In the genomic region with DNA sequence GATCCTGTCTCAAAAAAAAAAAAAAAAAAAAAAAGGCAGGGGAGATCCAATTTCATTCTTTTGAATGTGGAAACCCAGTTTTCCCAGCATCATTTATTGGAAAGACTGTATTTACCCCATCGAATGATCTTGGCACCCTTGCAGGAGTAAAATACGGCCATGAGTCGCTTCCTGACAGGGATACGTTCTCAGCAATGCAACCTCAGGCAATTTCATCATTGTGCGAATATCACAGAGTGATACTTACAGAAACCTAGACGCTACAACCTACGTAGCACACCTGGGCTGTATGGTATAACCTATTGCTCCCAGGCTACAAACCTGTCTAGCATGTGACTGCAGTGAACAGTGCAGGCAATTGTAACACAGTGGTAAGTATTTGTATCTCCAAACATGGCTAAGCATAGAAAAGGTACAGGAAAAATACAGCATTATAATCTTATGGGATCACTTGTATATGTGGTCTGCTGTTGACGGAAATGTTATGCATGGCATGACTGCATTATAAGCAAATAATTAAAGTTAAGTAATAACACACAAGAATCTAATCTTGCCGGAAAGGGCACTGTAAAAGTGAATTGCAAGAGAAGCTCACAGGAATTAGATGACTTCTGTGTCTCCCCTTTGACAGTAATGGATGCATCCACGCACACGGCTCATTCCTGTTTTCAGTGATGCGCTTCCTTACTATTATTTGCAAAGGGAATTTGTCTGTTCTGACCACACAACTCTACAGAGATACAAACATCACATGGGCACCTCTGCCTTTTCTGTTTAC, we compare ENCODE assay signal across 10 cellular contexts. TPM values are rescaled to one million over a fixed set of nuclear protein-coding genes. Genes with fewer than 3 reads are reported as not detected.
DNase-seq lines count a peak whose midpoint lies in the region; ATAC-seq, FAIRE-seq and TF ChIP-seq lines count a peak whose summit lies in the region.
"Had no signal": no experiment of that assay in that cellular context is flagged by ENCODE, and none has a peak within 500 bp of the region (broad histone marks: within the 10 kb centered on the region; RNA-seq: fewer than 3 reads in every experiment).

No MANE protein-coding gene starts in this region.

- peak overlapping the region in 1 of 2 donors; percentile 76 for H3K9ac ChIP-seq in kidney (ENCODE audit: low read length in 2 of 2)

- intact Hi-C loops in activated CD8-positive, alpha-beta T cell treated with anti-CD3 and anti-CD28 coated beads for 36 hours (cut with micrococcal nuclease): no loop called here
- intact Hi-C loops in kidney (cut with DNase I): no loop called here

- H3K9me3 ChIP-seq in thoracic aorta (no peaks in the 10 kb centered on the region), kidney (ENCODE audit: control insufficient read depth in 1 of 2, low read length in 2 of 2) (no peaks in the 10 kb centered on the region)

- peaks cover 24 to 63% of the 10 kb centered on the region in 2 donors for H3K4me1 ChIP-seq in thoracic aorta (ENCODE audit: control insufficient read depth in 1 of 2, low read depth in 2 of 2)
- peaks cover 10 to 16% of the 10 kb centered on the region in 2 donors for H3K4me1 ChIP-seq in kidney (ENCODE audit: control insufficient read depth in 1 of 2, insufficient read depth in 1 of 2, low read depth in 1 of 2, low read length in 2 of 2)

- H3K4me3 Mint-ChIP-seq in activated T-cell treated with anti-CD3 and anti-CD28 coated beads, Interleukin-2, amount 50 U/mL, for 24 hours: peak overlapping the region; percentile 61
- H3K4me3 Mint-ChIP-seq in activated CD8-positive, alpha-beta T cell treated with anti-CD3 and anti-CD28 coated beads for 36 hours: peak overlapping the region; percentile 39
- no peak overlapping the region for H3K4me3 Mint-ChIP-seq in glutamatergic neuron (ENCODE audit: unreplicated experiment)

- TF ChIP-seq CTCF in activated CD8-positive, alpha-beta T cell treated with anti-CD3 and anti-CD28 coated beads for 36 hours (IDR thresholded peaks at IDR 0.05): no peak
- TF ChIP-seq CTCF in glutamatergic neuron (IDR thresholded peaks at IDR 0.05; ENCODE audit: partially characterized antibody, unreplicated experiment) (no peak), thoracic aorta (IDR thresholded peaks at IDR 0.05) (no peak), kidney (IDR thresholded peaks at IDR 0.05; ENCODE audit: borderline replicate concordance, extremely low read depth, insufficient read depth) (no peak)

- CTCF ChIA-PET in activated CD8-positive, alpha-beta T cell treated with anti-CD3 and anti-CD28 coated beads for 36 hours (lab: Charles Lee): interaction anchor here (1.3 to 2.5 kb wide), 4 partner anchors 30 to 64 kb away, joined by 3 to 10 read pairs (median 4); no protein-coding TSS in a partner anchor

- H3K36me3 ChIP-seq in thoracic aorta (no peaks in the 10 kb centered on the region), kidney (ENCODE audit: control insufficient read depth in 1 of 2, insufficient read depth in 2 of 2, low read length in 2 of 2) (no peaks in the 10 kb centered on the region)

- no peak for DNase-seq in activated T-cell treated with anti-CD3 and anti-CD28 coated beads, Interleukin-2, amount 50 U/mL, for 24 hours
- DNase-seq in activated T-cell treated with anti-CD3 and anti-CD28 coated beads, Interleukin-2, amount 50 U/mL, for 48 hours: no peak
- DNase-seq in activated CD8-positive, alpha-beta T cell treated with anti-CD3 and anti-CD28 coated beads for 36 hours: no peak
- no peak for DNase-seq in glutamatergic neuron
- DNase-seq in thoracic aorta (ENCODE audit: low spot score): no peak
- DNase-seq in NCI-H146 treated with DMSO at 0.1 percent for 48 hours (lab: John Stamatoyannopoulos, UW; ENCODE audit: unreplicated experiment): no peak
- DNase-seq in kidney: no peak

- no peaks in the 10 kb centered on the region for H3K36me3 Mint-ChIP-seq in activated T-cell treated with anti-CD3 and anti-CD28 coated beads, Interleukin-2, amount 50 U/mL, for 24 hours (ENCODE audit: low read depth)
- H3K36me3 Mint-ChIP-seq in activated CD8-positive, alpha-beta T cell treated with anti-CD3 and anti-CD28 coated beads for 36 hours (ENCODE audit: low read depth): peaks cover 2% of the 10 kb centered on the region
- no peaks in the 10 kb centered on the region for H3K36me3 Mint-ChIP-seq in glutamatergic neuron (ENCODE audit: unreplicated experiment)

- no peak for FAIRE-seq in kidney (lab: Jason Lieb, UNC)

- H3K4me1 Mint-ChIP-seq in activated T-cell treated with anti-CD3 and anti-CD28 coated beads, Interleukin-2, amount 50 U/mL, for 24 hours (ENCODE audit: low read depth): peaks cover 24% of the 10 kb centered on the region
- peaks cover 21% of the 10 kb centered on the region for H3K4me1 Mint-ChIP-seq in activated CD8-positive, alpha-beta T cell treated with anti-CD3 and anti-CD28 coated beads for 36 hours (ENCODE audit: low read depth)
- peaks cover 15% of the 10 kb centered on the region for H3K4me1 Mint-ChIP-seq in glutamatergic neuron (ENCODE audit: low read depth, unreplicated experiment)

- POLR2A ChIA-PET in activated CD8-positive, alpha-beta T cell treated with anti-CD3 and anti-CD28 coated beads for 36 hours (lab: Charles Lee): interaction anchor here (0.6 kb wide), 1 partner anchor 221 kb away, joined by 5 read pairs; no protein-coding TSS in a partner anchor

- peak overlapping the region; percentile 48 for H3K27ac Mint-ChIP-seq in activated T-cell treated with anti-CD3 and anti-CD28 coated beads, Interleukin-2, amount 50 U/mL, for 24 hours
- peak overlapping the region; percentile 39 for H3K27ac Mint-ChIP-seq in activated CD8-positive, alpha-beta T cell treated with anti-CD3 and anti-CD28 coated beads for 36 hours
- H3K27ac Mint-ChIP-seq in glutamatergic neuron (ENCODE audit: unreplicated experiment): peak overlapping the region; percentile 35

- H3K27ac ChIP-seq in thoracic aorta (peak overlapping the region; percentile 86 to 98), kidney (ENCODE audit: low read depth in 2 of 2, low read length in 2 of 2) (no peak overlapping the region)

- no peak for ATAC-seq in activated CD8-positive, alpha-beta T cell treated with anti-CD3 and anti-CD28 coated beads for 36 hours
- ATAC-seq in thoracic aorta (ENCODE audit: insufficient number of reproducible peaks, low FRiP score, low read depth) (no peak), GM21360 (IDR thresholded peaks at IDR 0.05; ENCODE audit: unreplicated experiment) (no peak)

- H3K4me3 ChIP-seq in thoracic aorta: no peak overlapping the region
- H3K4me3 ChIP-seq in kidney (ENCODE audit: low read length in 2 of 2): no peak overlapping the region

- no peaks in the 10 kb centered on the region for H3K9me3 Mint-ChIP-seq in activated T-cell treated with anti-CD3 and anti-CD28 coated beads, Interleukin-2, amount 50 U/mL, for 24 hours
- H3K9me3 Mint-ChIP-seq in activated CD8-positive, alpha-beta T cell treated with anti-CD3 and anti-CD28 coated beads for 36 hours: no peaks in the 10 kb centered on the region
- no peaks in the 10 kb centered on the region for H3K9me3 Mint-ChIP-seq in glutamatergic neuron (ENCODE audit: unreplicated experiment)

- H3K27me3 ChIP-seq in thoracic aorta (replicated peaks; ENCODE audit: insufficient read depth): no peaks in the 10 kb centered on the region

- peaks cover 3% of the 10 kb centered on the region for H3K27me3 Mint-ChIP-seq in activated T-cell treated with anti-CD3 and anti-CD28 coated beads, Interleukin-2, amount 50 U/mL, for 24 hours
- no peaks in the 10 kb centered on the region for H3K27me3 Mint-ChIP-seq in activated CD8-positive, alpha-beta T cell treated with anti-CD3 and anti-CD28 coated beads for 36 hours
- peaks cover 7% of the 10 kb centered on the region for H3K27me3 Mint-ChIP-seq in glutamatergic neuron (ENCODE audit: unreplicated experiment)

RNA-seq across cellular contexts. Expression of a gene that starts 24.0 kb away (rescaled TPM):
- 10 to 100 TPM in 1 of 2 experiments, 1 to 10 TPM in 1; 8.9 to 10.5 TPM for total RNA-seq in activated CD8-positive, alpha-beta T cell treated with anti-CD3 and anti-CD28 coated beads for 36 hours
- total RNA-seq in glutamatergic neuron (ENCODE audit: unreplicated experiment) (4.3 TPM), thoracic aorta (10 to 100 TPM; 21.7 to 30.3 TPM), kidney (12.6 TPM)
- polyA plus RNA-seq in kidney (ENCODE audit: insufficient read depth, low read depth, low replicate concordance): 4.6 TPM

RNA-seq across cellular contexts. Expression of a gene that starts 49.2 kb away (rescaled TPM):
- not detected for total RNA-seq in activated CD8-positive, alpha-beta T cell treated with anti-CD3 and anti-CD28 coated beads for 36 hours
- total RNA-seq in glutamatergic neuron (ENCODE audit: unreplicated experiment) (not detected), thoracic aorta (1 to 10 TPM in 1 of 2 donors, not detected in 1; 1.6 TPM), kidney (not detected)
- 2.1 TPM for polyA plus RNA-seq in kidney (ENCODE audit: insufficient read depth, low read depth, low replicate concordance)
- total RNA-seq: mononuclear cell, Right ventricle myocardium inferior had no signal

Comparison
In these comparisons a context has a peak if more than half of its experiments do, and no peak if none do; other contexts are left out.
1. H3K27ac ChIP-seq: peak in thoracic aorta (2 of 2); none in kidney (0 of 2).
2. Peak in every context shown above with its lines, with median percentiles within 50 percentile points of each other: H3K27ac Mint-ChIP-seq.